In the genomic region with DNA sequence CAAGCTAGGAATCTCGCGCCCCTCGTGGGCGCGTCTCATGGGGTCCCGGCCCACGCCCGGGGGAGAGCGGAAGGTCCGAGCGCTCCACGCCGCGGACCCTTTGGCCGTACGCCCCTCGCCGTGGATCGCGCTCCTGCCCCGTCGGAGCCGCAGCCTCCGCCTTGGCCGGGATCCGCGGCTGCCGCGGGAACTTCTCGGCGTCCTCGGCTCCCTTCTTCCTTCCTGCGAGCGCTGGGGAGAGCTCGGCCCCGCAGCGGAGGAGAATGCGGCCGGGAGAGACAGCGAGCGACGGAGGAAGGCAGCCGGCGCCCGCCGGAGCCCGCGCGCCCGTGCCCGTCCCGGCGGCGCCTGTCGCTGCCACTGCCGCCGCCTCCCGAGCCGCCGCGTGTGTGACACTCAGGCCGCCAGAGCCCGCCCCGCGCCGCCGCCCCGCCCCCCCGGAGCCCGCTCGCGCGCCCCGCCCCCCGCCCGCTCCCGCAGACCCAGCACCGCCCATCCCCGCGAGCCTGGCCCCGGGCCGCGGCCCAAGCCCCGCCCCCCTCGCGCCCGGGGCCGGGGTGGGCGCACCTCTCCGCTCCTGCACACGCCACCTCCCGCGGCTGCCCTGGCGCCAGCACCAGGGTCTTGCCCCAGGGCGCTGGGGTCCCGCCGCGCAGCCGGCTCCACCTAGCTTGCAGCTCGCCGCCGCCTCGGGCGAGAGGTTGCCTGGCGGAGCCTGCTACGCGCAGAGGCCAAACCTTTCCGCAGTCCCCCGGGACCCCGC, we compare ENCODE assay signal across 8 cellular contexts. TPM values are rescaled to one million over a fixed set of nuclear protein-coding genes. Genes with fewer than 3 reads are reported as not detected.
DNase-seq lines count a peak whose midpoint lies in the region; ATAC-seq and TF ChIP-seq lines count a peak whose summit lies in the region.

A gene with protein sequence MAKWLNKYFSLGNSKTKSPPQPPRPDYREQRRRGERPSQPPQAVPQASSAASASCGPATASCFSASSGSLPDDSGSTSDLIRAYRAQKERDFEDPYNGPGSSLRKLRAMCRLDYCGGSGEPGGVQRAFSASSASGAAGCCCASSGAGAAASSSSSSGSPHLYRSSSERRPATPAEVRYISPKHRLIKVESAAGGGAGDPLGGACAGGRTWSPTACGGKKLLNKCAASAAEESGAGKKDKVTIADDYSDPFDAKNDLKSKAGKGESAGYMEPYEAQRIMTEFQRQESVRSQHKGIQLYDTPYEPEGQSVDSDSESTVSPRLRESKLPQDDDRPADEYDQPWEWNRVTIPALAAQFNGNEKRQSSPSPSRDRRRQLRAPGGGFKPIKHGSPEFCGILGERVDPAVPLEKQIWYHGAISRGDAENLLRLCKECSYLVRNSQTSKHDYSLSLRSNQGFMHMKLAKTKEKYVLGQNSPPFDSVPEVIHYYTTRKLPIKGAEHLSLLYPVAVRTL (minus strand): TSS at position 362 of the 763 bp plus-strand sequence. CDS start 582 bp downstream, outside the sequence.

- POLR2A ChIA-PET in CD4-positive, alpha-beta memory T cell (lab: Charles Lee; ENCODE audit: partially characterized antibody): interaction anchor here (1.1 to 1.2 kb wide), 2 partner anchors 155 to 477 kb away, joined by 3 read pairs; a partner anchor contains a TSS

- H3K4me3 ChIP-seq in CD4-positive, alpha-beta memory T cell (ENCODE audit: low read length in 2 of 2): peak within 1 kb of the TSS; percentile 65 to 76
- H3K4me3 ChIP-seq in Peyer's patch (peak within 1 kb of the TSS; percentile 92 to 98 (median 95)), fibroblast of villous mesenchyme (ENCODE audit: low read depth, low read length) (peak within 1 kb of the TSS; percentile 87), neural cell (ENCODE audit: low read length) (peak within 1 kb of the TSS; percentile 97)

- H3K4me1 Mint-ChIP-seq in CD4-positive, alpha-beta memory T cell: peaks cover 14 to 52% (median 28%) of the 10 kb centered on the region in 4 donors
- H3K4me1 Mint-ChIP-seq in stimulated activated naive CD8-positive, alpha-beta T cell treated with anti-CD3 and anti-CD28 coated beads, Interleukin-15, Interleukin-2, amounts not matched to agents 100 ng/mL and 50 ng/mL, for 24 hours (ENCODE audit: low read depth): peaks cover 29% of the 10 kb centered on the region

- no peaks in the 10 kb centered on the region for H3K9me3 ChIP-seq in CD4-positive, alpha-beta memory T cell (ENCODE audit: control insufficient read depth in 1 of 2, low read length in 2 of 2)
- H3K9me3 ChIP-seq in Peyer's patch (no peaks in the 10 kb centered on the region), neural cell (ENCODE audit: low read length) (no peaks in the 10 kb centered on the region)

- peaks cover 5% of the 10 kb centered on the region for H4K20me1 ChIP-seq in neural cell (ENCODE audit: insufficient read depth)

- no peak for TF ChIP-seq EP300 in neural cell (conservative IDR thresholded peaks at IDR 0.05; ENCODE audit: poor library complexity, severe bottlenecking)

- no peak within 1 kb of the TSS for H2AFZ ChIP-seq in neural cell (ENCODE audit: low read depth, low read length)

- peak; percentile 78 to 91 for TF ChIP-seq POLR2A in Peyer's patch (IDR thresholded peaks at IDR 0.05)

- peak; percentile 40 for ATAC-seq in GM19463 (IDR thresholded peaks at IDR 0.05; ENCODE audit: unreplicated experiment)

- peak within 1 kb of the TSS; percentile 61 for H3K27ac ChIP-seq in CD4-positive, alpha-beta memory T cell (ENCODE audit: low read depth, low read length)
- H3K27ac ChIP-seq in Peyer's patch (peak within 1 kb of the TSS; percentile 82 to 98 (median 94)), neural cell (ENCODE audit: low read length) (peak within 1 kb of the TSS; percentile 86)

- H3K4me2 ChIP-seq in neural cell (ENCODE audit: low read length): peak within 1 kb of the TSS; percentile 76

- peaks cover 25% of the 10 kb centered on the region for H3K4me1 ChIP-seq in CD4-positive, alpha-beta memory T cell (ENCODE audit: insufficient read depth, low read length)
- H3K4me1 ChIP-seq in Peyer's patch: peaks cover 0 to 37% (median 15%) of the 10 kb centered on the region in 4 donors

- peaks cover 0 to 2% of the 10 kb centered on the region in 2 donors for H3K36me3 Mint-ChIP-seq in CD4-positive, alpha-beta memory T cell
- no peaks in the 10 kb centered on the region for H3K36me3 Mint-ChIP-seq in stimulated activated naive CD8-positive, alpha-beta T cell treated with anti-CD3 and anti-CD28 coated beads, Interleukin-15, Interleukin-2, amounts not matched to agents 100 ng/mL and 50 ng/mL, for 24 hours (ENCODE audit: low read depth)

- peak; percentile 35 for TF ChIP-seq RAD21 in neural cell (conservative IDR thresholded peaks at IDR 0.05)

- H3K4me3 Mint-ChIP-seq in CD4-positive, alpha-beta memory T cell: peak within 1 kb of the TSS; percentile 81 to 91 (median 88)
- peak within 1 kb of the TSS; percentile 80 for H3K4me3 Mint-ChIP-seq in stimulated activated naive CD8-positive, alpha-beta T cell treated with anti-CD3 and anti-CD28 coated beads, Interleukin-15, Interleukin-2, amounts not matched to agents 100 ng/mL and 50 ng/mL, for 24 hours

- H3K36me3 ChIP-seq in CD4-positive, alpha-beta memory T cell (ENCODE audit: insufficient read depth, low read length): no peaks in the 10 kb centered on the region
- H3K36me3 ChIP-seq in Peyer's patch (no peaks in the 10 kb centered on the region), neural cell (ENCODE audit: insufficient read depth, low read length) (no peaks in the 10 kb centered on the region)

- peak within 1 kb of the TSS; percentile 63 to 91 (median 82) for H3K27ac Mint-ChIP-seq in CD4-positive, alpha-beta memory T cell
- H3K27ac Mint-ChIP-seq in stimulated activated naive CD8-positive, alpha-beta T cell treated with anti-CD3 and anti-CD28 coated beads, Interleukin-15, Interleukin-2, amounts not matched to agents 100 ng/mL and 50 ng/mL, for 24 hours: no peak within 1 kb of the TSS

- no peaks in the 10 kb centered on the region for H3K9me2 ChIP-seq in neural cell (ENCODE audit: insufficient read depth, low read length)

- TF ChIP-seq CTCF in Peyer's patch (IDR thresholded peaks at IDR 0.05): no peak
- peak; percentile 2 for TF ChIP-seq CTCF in fibroblast of villous mesenchyme (IDR thresholded peaks at IDR 0.05; ENCODE audit: insufficient read depth, low read depth, low read length)
- TF ChIP-seq CTCF in neural cell (IDR thresholded peaks at IDR 0.05; ENCODE audit: poor library complexity, severe bottlenecking): peak; percentile 68

- intact Hi-C loops in CD4-positive, alpha-beta memory T cell (cut with micrococcal nuclease): loop anchor here (1.0 to 5.0 kb wide), 2 partner anchors 165 to 317 kb away; a partner anchor contains a TSS

- H3K27me3 ChIP-seq in CD4-positive, alpha-beta memory T cell (ENCODE audit: insufficient read depth, low read length): peaks cover 6% of the 10 kb centered on the region
- H3K27me3 ChIP-seq in Peyer's patch: no peaks in the 10 kb centered on the region
- H3K27me3 ChIP-seq in neural cell (ENCODE audit: insufficient read depth, low read depth, low read length): no peaks in the 10 kb centered on the region

- CTCF ChIA-PET in CD4-positive, alpha-beta memory T cell (lab: Charles Lee; ENCODE audit: partially characterized antibody): interaction anchor here (3.6 kb wide), 1 partner anchor 18 kb away, joined by 15 read pairs; no protein-coding TSS in a partner anchor

- H3F3A ChIP-seq in neural cell (ENCODE audit: insufficient read depth, low read length, poor library complexity, severe bottlenecking): no peaks in the 10 kb centered on the region

- peak within 1 kb of the TSS; percentile 86 for H3K9ac ChIP-seq in neural cell (ENCODE audit: low read length)

- H3K9me3 Mint-ChIP-seq in CD4-positive, alpha-beta memory T cell: peaks cover 0 to 2% (median 0%) of the 10 kb centered on the region in 8 donors
- no peaks in the 10 kb centered on the region for H3K9me3 Mint-ChIP-seq in stimulated activated naive CD8-positive, alpha-beta T cell treated with anti-CD3 and anti-CD28 coated beads, Interleukin-15, Interleukin-2, amounts not matched to agents 100 ng/mL and 50 ng/mL, for 24 hours

- peaks cover 44% of the 10 kb centered on the region for H3K79me2 ChIP-seq in neural cell (replicated peaks; ENCODE audit: insufficient read depth, low read length)

- DNase-seq in CD4-positive, alpha-beta memory T cell: peak; percentile 75 to 79 (median 77)
- DNase-seq in HT-29 (ENCODE audit: low spot score) (peak; percentile 53), Peyer's patch (peak; percentile 80 to 94 (median 93)), fibroblast of villous mesenchyme (ENCODE audit: low read depth) (peak; percentile 64)
- DNase-seq in activated T-helper 9 cell treated with anti-CD3 and anti-CD28 coated beads, Interleukin-2, amount 50 U/mL, for 16 hours (ENCODE audit: low read depth): peak; percentile 76

- no peaks in the 10 kb centered on the region for H3K27me3 Mint-ChIP-seq in CD4-positive, alpha-beta memory T cell
- peaks cover 20% of the 10 kb centered on the region for H3K27me3 Mint-ChIP-seq in stimulated activated naive CD8-positive, alpha-beta T cell treated with anti-CD3 and anti-CD28 coated beads, Interleukin-15, Interleukin-2, amounts not matched to agents 100 ng/mL and 50 ng/mL, for 24 hours

RNA-seq across cellular contexts. Expression of the gene that starts here (rescaled TPM):
- 1 to 10 TPM in 1 of 2 experiments, under 1 TPM in 1; 0.81 to 1.3 TPM for total RNA-seq in CD4-positive, alpha-beta memory T cell
- polyA plus RNA-seq in CD4-positive, alpha-beta memory T cell: under 1 TPM; 0.10 to 0.16 TPM
- 54.8 and 65.4 TPM in 2 replicates for total RNA-seq in HT-29 (2014; rRNA removed; shearing (Covaris generic))
- total RNA-seq in Peyer's patch (10 to 100 TPM; 14.5 to 31.1 (median 25.6) TPM), fibroblast of villous mesenchyme (16.8 and 19.9 TPM in 2 replicates)
- 17.5 and 19.4 TPM in 2 replicates for polyA plus RNA-seq in neural cell
- 38.4 and 43.1 TPM in 2 replicates for polyA minus RNA-seq in neural cell

Comparison
In these comparisons a context has a peak if more than half of its experiments do, and no peak if none do; other contexts are left out.
1. Peak in every context shown above with its lines: DNase-seq, ATAC-seq, H3K4me3 ChIP-seq and H3K27ac ChIP-seq.
2. RNA of the gene that starts here (polyA plus RNA-seq): 17.5 to 19.4 TPM in neural cell; 0.10 to 0.16 TPM in CD4-positive, alpha-beta memory T cell; every median in the first group is over 10 times any median in the second.
3. CTCF ChIP-seq: peak in fibroblast of villous mesenchyme (single experiment) and neural cell (single experiment); none in Peyer's patch (0 of 6).